1 cellular context compared by ENCODE assay signal in genomic region chr17:9120471-9120870, GRCh38.
TF ChIP-seq lines count a peak whose summit lies in the region.

No MANE protein-coding gene starts in this region.

TF ChIP-seq in HCT116, 20 proteins besides CTCF, POLR2A, EP300 and RAD21 (continued from another document):
- no peak for TF ChIP-seq ZFX (IDR thresholded peaks at IDR 0.05)
